Comparison of ENCODE assay signal across 18 cellular contexts in genomic region chr2:10774394-10774793, GRCh38. TPM values are rescaled to one million over a fixed set of nuclear protein-coding genes. Genes with fewer than 3 reads are reported as not detected.
DNase-seq lines count a peak whose midpoint lies in the region; FAIRE-seq and TF ChIP-seq lines count a peak whose summit lies in the region.
"Had no signal": no experiment of that assay in that cellular context is flagged by ENCODE, and none has a peak within 500 bp of the region (broad histone marks: within the 10 kb centered on the region; RNA-seq: fewer than 3 reads in every experiment).

No MANE protein-coding gene starts in this region.

- peaks cover 18% of the 10 kb centered on the region for H3K4me1 ChIP-seq in mammary epithelial cell (ENCODE audit: insufficient read depth, low read length)
- peaks cover 15% of the 10 kb centered on the region for H3K4me1 ChIP-seq in keratinocyte (ENCODE audit: control insufficient read depth, extremely low read depth, insufficient read depth, low read length)
- H3K4me1 ChIP-seq: Peyer's patch had no signal

- H3K4me1 Mint-ChIP-seq in progenitor cell of endocrine pancreas (ENCODE audit: low read depth) (peaks cover 2% of the 10 kb centered on the region), endothelial cell (ENCODE audit: unreplicated experiment) (no peaks in the 10 kb centered on the region)

- H3K27me3 Mint-ChIP-seq in progenitor cell of endocrine pancreas (no peaks in the 10 kb centered on the region), endothelial cell (ENCODE audit: unreplicated experiment) (peaks cover 6% of the 10 kb centered on the region)

- H3K9me3 ChIP-seq in mammary epithelial cell (replicated peaks; ENCODE audit: insufficient read depth, low read length): no peaks in the 10 kb centered on the region
- H3K9me3 ChIP-seq in keratinocyte (ENCODE audit: control insufficient read depth, low read depth, low read length): no peaks in the 10 kb centered on the region
- H3K9me3 ChIP-seq: ovary, Peyer's patch had no signal

- H3K36me3 Mint-ChIP-seq in progenitor cell of endocrine pancreas (ENCODE audit: insufficient read depth) (peaks cover 1% of the 10 kb centered on the region), endothelial cell (ENCODE audit: low read depth, unreplicated experiment) (peaks cover 5% of the 10 kb centered on the region)

- CTCF ChIA-PET in mammary epithelial cell (lab: Charles Lee; ENCODE audit: low non-redundant PET): interaction anchor here (0.6 kb wide), 1 partner anchor 37 kb away, joined by 3 read pairs; no protein-coding TSS in a partner anchor

- H3K27ac Mint-ChIP-seq in progenitor cell of endocrine pancreas (peak overlapping the region; percentile 37), endothelial cell (ENCODE audit: unreplicated experiment) (no peak overlapping the region)
- H3K27ac Mint-ChIP-seq: activated T-helper 2 cell treated with anti-CD3 and anti-CD28 coated beads, Interferon-gamma antibody, Interleukin-2, Interleukin-4, amounts not matched to agents 10 μg/mL and 5 μg/mL and 100 μg/mL, durations not matched to agents 14 hours and 24 hours and 36 hours had no signal

- FAIRE-seq in keratinocyte (lab: Jason Lieb, UNC): no peak

- TF ChIP-seq CTCF in mammary epithelial cell (conservative IDR thresholded peaks at IDR 0.05 in 1 of 2, IDR thresholded peaks at IDR 0.05 in 1 of 2; ENCODE audit: extremely low read depth in 1 of 2, insufficient read depth in 1 of 2, low read depth in 1 of 2, low read length in 2 of 2) (no peak), keratinocyte (optimal IDR thresholded peaks at IDR 0.05 in 1 of 3, IDR thresholded peaks at IDR 0.05 in 1 of 3, conservative IDR thresholded peaks at IDR 0.05 in 1 of 3; ENCODE audit: extremely low read depth in 1 of 3, insufficient read depth in 2 of 3, low read length in 3 of 3) (no peak), progenitor cell of endocrine pancreas (IDR thresholded peaks at IDR 0.05; ENCODE audit: unreplicated experiment) (no peak), brain microvascular endothelial cell (IDR thresholded peaks at IDR 0.05; ENCODE audit: low read depth, low read length, missing control alignments) (no peak), endothelial cell (IDR thresholded peaks at IDR 0.05; ENCODE audit: unreplicated experiment) (no peak)

- BruUV-seq in mammary epithelial cell (replicated peaks; lab: Mats Ljungman, UMichigan): no TSS peak

- H4K20me1 ChIP-seq in mammary epithelial cell (ENCODE audit: insufficient read depth, low read length) (no peaks in the 10 kb centered on the region), keratinocyte (ENCODE audit: control insufficient read depth, extremely low read depth, insufficient read depth, low read length) (no peaks in the 10 kb centered on the region)

- in situ Hi-C loops in mammary epithelial cell (cut with MboI; ENCODE audit: low sequenced_read_pairs in 2 of 2): no loop called here
- in situ Hi-C loops in brain microvascular endothelial cell (cut with HindIII; ENCODE audit: low pct_ligation_motif_present, low sequenced_read_pairs): no loop called here

- H3K79me2 ChIP-seq in mammary epithelial cell (ENCODE audit: insufficient read depth, low read length) (no peaks in the 10 kb centered on the region), keratinocyte (ENCODE audit: control insufficient read depth, insufficient read depth, low read length) (no peaks in the 10 kb centered on the region)

- H3K4me3 Mint-ChIP-seq in progenitor cell of endocrine pancreas (ENCODE audit: low read depth) (no peak overlapping the region), endothelial cell (ENCODE audit: unreplicated experiment) (no peak overlapping the region)

- H3K9ac ChIP-seq in mammary epithelial cell (ENCODE audit: insufficient read depth, low read length) (no peak overlapping the region), keratinocyte (ENCODE audit: control insufficient read depth, extremely low read depth, insufficient read depth, low read length) (peak overlapping the region; percentile 35)

- peak overlapping the region; percentile 54 for H3K4me2 ChIP-seq in mammary epithelial cell (ENCODE audit: insufficient read depth, low read depth, low read length)
- peak overlapping the region; percentile 76 for H3K4me2 ChIP-seq in keratinocyte (ENCODE audit: control insufficient read depth, extremely low read depth, insufficient read depth, low read depth, low read length)

- no peak overlapping the region for H3K4me3 ChIP-seq in H7 (ENCODE audit: insufficient read depth, low read depth, low read length)
- H3K4me3 ChIP-seq in mammary epithelial cell (replicated peaks in 1 of 3; ENCODE audit: insufficient read depth in 1 of 3, low read depth in 2 of 3, low read length in 3 of 3): no peak overlapping the region
- peak overlapping the region in 1 of 3 experiments; percentile 14 for H3K4me3 ChIP-seq in keratinocyte (ENCODE audit: control insufficient read depth in 2 of 3, extremely low read depth in 1 of 3, insufficient read depth in 2 of 3, low read depth in 1 of 3, low read length in 3 of 3)
- H3K4me3 ChIP-seq in brain microvascular endothelial cell (ENCODE audit: low read depth, low read length): no peak overlapping the region
- H3K4me3 ChIP-seq: ovary, Peyer's patch had no signal

- H3K27me3 ChIP-seq in H7 (ENCODE audit: control insufficient read depth, insufficient read depth, low read length): no peaks in the 10 kb centered on the region
- H3K27me3 ChIP-seq in mammary epithelial cell (ENCODE audit: insufficient read depth, low read length): no peaks in the 10 kb centered on the region
- no peaks in the 10 kb centered on the region for H3K27me3 ChIP-seq in keratinocyte (ENCODE audit: control insufficient read depth, extremely low read depth, insufficient read depth, low read length)
- H3K27me3 ChIP-seq in brain microvascular endothelial cell (replicated peaks): no peaks in the 10 kb centered on the region
- H3K27me3 ChIP-seq: ovary, Peyer's patch had no signal

- no peaks in the 10 kb centered on the region for H3K9me3 Mint-ChIP-seq in progenitor cell of endocrine pancreas (ENCODE audit: low read depth)
- H3K9me3 Mint-ChIP-seq in endothelial cell (ENCODE audit: unreplicated experiment): no peaks in the 10 kb centered on the region
- H3K9me3 Mint-ChIP-seq: activated T-helper 2 cell treated with anti-CD3 and anti-CD28 coated beads, Interferon-gamma antibody, Interleukin-2, Interleukin-4, amounts not matched to agents 10 μg/mL and 5 μg/mL and 100 μg/mL, durations not matched to agents 14 hours and 24 hours and 36 hours had no signal

- dilution Hi-C loops in mammary epithelial cell (cut with HindIII; ENCODE audit: low sequenced_read_pairs) (loop anchor here (5.0 kb wide), 1 partner anchor 67 kb away; no protein-coding TSS in a partner anchor), keratinocyte (cut with MboI; ENCODE audit: extremely low pct_ligation_motif_present, low sequenced_read_pairs) (no loop called here)

- H3K9me1 ChIP-seq in keratinocyte (ENCODE audit: control insufficient read depth, extremely low read depth, insufficient read depth, low read length): no peaks in the 10 kb centered on the region

- DNase-seq in H7 (peak; percentile 52), mammary epithelial cell (no peak), keratinocyte (ENCODE audit: low read depth, low spot score) (no peak), progenitor cell of endocrine pancreas (ENCODE audit: low spot score, unreplicated experiment) (no peak), caudate nucleus (lab: John Stamatoyannopoulos, UW) (no peak), activated T-cell treated with anti-CD3 and anti-CD28 coated beads for 4 hours (no peak), brain microvascular endothelial cell (no peak), endothelial cell (ENCODE audit: low spot score) (no peak)
- DNase-seq: anterior cingulate cortex; erythroblast; MM.1S; NCI-H2081; Peyer's patch; stimulated activated CD4-positive, alpha-beta T cell treated with anti-CD3 and anti-CD28 coated beads, Interleukin-15, amount 100 ng/mL, for 24 hours had no signal

- H3K27ac ChIP-seq in mammary epithelial cell (ENCODE audit: insufficient read depth, low read depth, low read length) (no peak overlapping the region), keratinocyte (ENCODE audit: control insufficient read depth, insufficient read depth, low read length) (peak overlapping the region; percentile 54), caudate nucleus (ENCODE audit: low read depth, low read length) (no peak overlapping the region), brain microvascular endothelial cell (no peak overlapping the region)
- H3K27ac ChIP-seq: ovary, VCaP had no signal

- no peaks in the 10 kb centered on the region; the same call in 1 of the 2 replicates for H3K36me3 ChIP-seq in H7 (replicated peaks; ENCODE audit: control insufficient read depth, insufficient read depth, low read length)
- no peaks in the 10 kb centered on the region for H3K36me3 ChIP-seq in mammary epithelial cell (ENCODE audit: insufficient read depth, low read length)
- H3K36me3 ChIP-seq in keratinocyte (ENCODE audit: control insufficient read depth in 2 of 2, extremely low read depth in 1 of 2, insufficient read depth in 2 of 2, low read length in 2 of 2): peaks cover 0 to 4% of the 10 kb centered on the region in 2 experiments
- H3K36me3 ChIP-seq in brain microvascular endothelial cell (replicated peaks): peaks cover 13% of the 10 kb centered on the region
- H3K36me3 ChIP-seq: ovary had no signal

- H2AFZ ChIP-seq in mammary epithelial cell (ENCODE audit: low read depth, low read length) (peak overlapping the region; percentile 86), keratinocyte (ENCODE audit: control insufficient read depth, low read length) (peak overlapping the region; percentile 76)

- intact Hi-C loops in mammary epithelial cell (cut with micrococcal nuclease): loop anchor here (10.0 kb wide), 1 partner anchor 60 kb away; no protein-coding TSS in a partner anchor

- whole genome bisulfite sequencing in mammary epithelial cell (ENCODE audit: low coverage, missing lambda C conversion rate): 41% methylated on average over 5 of the region's 6 CpGs

RNA-seq across cellular contexts. Expression of gene PDIA6, which starts 38.2 kb away (rescaled TPM):
- 330 and 354 TPM in 2 replicates for total RNA-seq in H7 (2014; rRNA removed; shearing (Covaris generic))
- 100 to 1,000 TPM; 168 to 256 TPM for total RNA-seq in mammary epithelial cell
- 270 TPM for polyA plus RNA-seq in mammary epithelial cell
- 139 TPM for polyA minus RNA-seq in mammary epithelial cell
- polyA plus RNA-seq in keratinocyte: 173 to 351 TPM (median 310 TPM) in 3 replicates
- 222 TPM for polyA plus RNA-seq in keratinocyte (2011; ENCODE audit: low read depth)
- 143 and 153 TPM in 2 replicates for polyA plus RNA-seq in keratinocyte (2011; cell fraction: cytosol; rRNA removed)
- 261 and 373 TPM in 2 replicates for polyA plus RNA-seq in keratinocyte (2011; cell fraction: nucleus; rRNA removed)
- polyA plus RNA-seq in keratinocyte (2012; ENCODE audit: low replicate concordance): 129 and 307 TPM in 2 replicates
- 69.8 to 177 TPM (median 92.2 TPM) in 3 replicates for polyA minus RNA-seq in keratinocyte
- 101 TPM for polyA minus RNA-seq in keratinocyte (2011; cell fraction: cytosol; rRNA and poly(A)+ RNA removed)
- polyA minus RNA-seq in keratinocyte (2011; cell fraction: nucleus; rRNA and poly(A)+ RNA removed): 117 and 185 TPM in 2 replicates
- total RNA-seq in progenitor cell of endocrine pancreas: 248 and 249 TPM in 2 replicates
- 292 TPM for total RNA-seq in endothelial cell (ENCODE audit: unreplicated experiment)

RNA-seq across cellular contexts. Expression of gene ATP6V1C2, which starts 53.0 kb away (rescaled TPM):
- 0.30 and 0.42 TPM in 2 replicates for total RNA-seq in H7 (2014; rRNA removed; shearing (Covaris generic))
- under 1 TPM in 1 of 2 donors, not detected in 1; under 0.01 TPM for total RNA-seq in mammary epithelial cell
- polyA plus RNA-seq in mammary epithelial cell: 0.01 TPM
- not detected for polyA minus RNA-seq in mammary epithelial cell
- polyA plus RNA-seq in keratinocyte: 0.31 to 0.55 TPM (median 0.49 TPM) in 3 replicates
- 61.7 TPM for polyA plus RNA-seq in keratinocyte (2011; ENCODE audit: low read depth)
- polyA plus RNA-seq in keratinocyte (2011; cell fraction: cytosol; rRNA removed): 0.26 and 0.68 TPM in 2 replicates
- polyA plus RNA-seq in keratinocyte (2011; cell fraction: nucleus; rRNA removed): 5.0 and 9.5 TPM in 2 replicates
- polyA plus RNA-seq in keratinocyte (2012; ENCODE audit: low replicate concordance): 0.92 and 99.9 TPM in 2 replicates
- 0.13 TPM in 1 of 3 replicates, not detected in the others for polyA minus RNA-seq in keratinocyte
- polyA minus RNA-seq in keratinocyte (2011; cell fraction: cytosol; rRNA and poly(A)+ RNA removed): not detected
- 1.7 and 3.0 TPM in 2 replicates for polyA minus RNA-seq in keratinocyte (2011; cell fraction: nucleus; rRNA and poly(A)+ RNA removed)
- total RNA-seq in progenitor cell of endocrine pancreas: 0.19 and 0.36 TPM in 2 replicates
- total RNA-seq in endothelial cell (ENCODE audit: unreplicated experiment): not detected
- total RNA-seq: activated T-helper 2 cell treated with anti-CD3 and anti-CD28 coated beads, Interferon-gamma antibody, Interleukin-2, Interleukin-4, amounts not matched to agents 10 μg/mL and 5 μg/mL and 100 μg/mL, durations not matched to agents 14 hours and 24 hours and 36 hours; G401 had no signal
